Comparison of ENCODE assay signal across 8 cellular contexts in the genomic region with DNA sequence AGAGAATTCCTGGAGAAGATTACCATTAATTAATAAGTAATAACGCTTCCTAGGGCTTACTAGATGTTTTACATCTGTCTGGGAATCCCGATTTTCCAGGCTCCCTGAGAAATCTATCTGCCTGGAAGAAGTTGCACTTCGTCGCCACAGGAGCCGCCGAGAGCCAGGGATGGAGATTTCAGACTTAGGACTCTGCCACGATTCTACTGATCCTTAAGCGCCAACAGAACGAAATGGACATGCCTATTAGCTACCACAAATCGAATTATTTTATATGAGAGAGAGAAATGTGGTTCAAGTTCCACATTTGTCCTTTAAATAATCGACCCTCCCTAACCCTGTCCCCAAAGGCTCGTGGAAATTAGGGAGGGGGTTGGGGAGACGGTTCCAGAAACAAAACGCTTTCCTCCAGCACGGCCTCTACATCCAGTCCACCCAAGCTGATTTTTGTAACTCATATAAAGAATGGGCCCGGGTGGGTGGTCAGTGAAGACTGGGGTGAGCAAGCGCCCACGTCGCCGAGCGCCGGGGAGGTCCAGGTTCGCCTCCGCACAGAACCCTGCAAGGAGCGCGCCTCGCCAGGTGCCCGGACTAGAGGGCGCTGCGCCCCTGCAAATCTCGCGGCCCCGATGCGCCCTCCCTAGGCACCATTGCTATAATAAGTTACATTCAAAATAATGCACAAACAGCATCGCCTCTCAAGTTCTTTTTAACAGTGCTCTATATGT. TPM values are rescaled to one million over a fixed set of nuclear protein-coding genes. Genes with fewer than 3 reads are reported as not detected.
DNase-seq lines count a peak whose midpoint lies in the region; ATAC-seq and TF ChIP-seq lines count a peak whose summit lies in the region.

No MANE protein-coding gene starts in this region.

- H3K4me3 ChIP-seq in AG10803 (ENCODE audit: low read length) (peak overlapping the region; percentile 96), SJSA1 (peak overlapping the region; percentile 74)

- no peaks in the 10 kb centered on the region for H3K36me3 Mint-ChIP-seq in mesothelial cell of epicardium
- no peaks in the 10 kb centered on the region for H3K36me3 Mint-ChIP-seq in T-cell

- TF ChIP-seq CTCF in AG10803 (conservative IDR thresholded peaks at IDR 0.05; ENCODE audit: low read length) = peak; percentile 70
- peak; percentile 63 for TF ChIP-seq CTCF in mesothelial cell of epicardium (IDR thresholded peaks at IDR 0.05; ENCODE audit: unreplicated experiment)

- H3K27ac Mint-ChIP-seq in mesothelial cell of epicardium (peak overlapping the region; percentile 98), T-cell (no peak overlapping the region)

- peak; percentile 86 for DNase-seq in AG10803 (ENCODE audit: low read depth)
- peak; percentile 36 for DNase-seq in HEK293T (ENCODE audit: extremely low spot score)
- peak; percentile 95 for DNase-seq in SJSA1 (ENCODE audit: low read depth in 1 of 2, low spot score in 2 of 2)
- DNase-seq in erythroblast (lab: John Stamatoyannopoulos, UW) = peak; percentile 82 to 83
- DNase-seq in mesothelial cell of epicardium (ENCODE audit: low spot score in 2 of 2, unreplicated experiment in 2 of 2) = peak; percentile 60 to 81
- DNase-seq in ureter (ENCODE audit: low spot score) = peak; percentile 84
- no peak for DNase-seq in T-cell
- no peak for DNase-seq in NCI-H2227 (lab: John Stamatoyannopoulos, UW; ENCODE audit: unreplicated experiment)

- CTCF ChIA-PET in HEK293T (lab: Yijun Ruan, JAX) = interaction anchor here (0.8 to 2.1 kb wide), 7 partner anchors 9 to 222 kb away, joined by 3 to 4 read pairs (median 3); no protein-coding TSS in a partner anchor
- CTCF ChIA-PET in T-cell (lab: Charles Lee) = no interaction called here

- H3K36me3 ChIP-seq in SJSA1 = peaks cover 58% of the 10 kb centered on the region

- H3K4me1 ChIP-seq in SJSA1 (replicated peaks) = peaks cover 32% of the 10 kb centered on the region

- H3K4me3 Mint-ChIP-seq in mesothelial cell of epicardium = peak overlapping the region; percentile 98
- H3K4me3 Mint-ChIP-seq in T-cell = peak overlapping the region in 1 of 3 donors; percentile 46

- H3K27me3 Mint-ChIP-seq in mesothelial cell of epicardium (ENCODE audit: low read depth) (no peaks in the 10 kb centered on the region), T-cell (peaks cover 43 to 59% of the 10 kb centered on the region in 2 donors)

- H3K4me1 Mint-ChIP-seq in mesothelial cell of epicardium (peaks cover 29% of the 10 kb centered on the region), T-cell (peaks cover 0 to 23% (median 21%) of the 10 kb centered on the region in 3 donors)

- no peaks in the 10 kb centered on the region for H3K9me3 ChIP-seq in SJSA1 (replicated peaks)

- ATAC-seq in T-cell (replicated peaks in 1 of 4) = no peak

- POLR2A ChIA-PET in HEK293T (lab: Yijun Ruan, JAX) (interaction anchor here (0.9 to 1.5 kb wide), 4 partner anchors 12 to 104 kb away, joined by 3 read pairs; no protein-coding TSS in a partner anchor), T-cell (lab: Charles Lee) (no interaction called here)

- H3K9me3 Mint-ChIP-seq in mesothelial cell of epicardium (no peaks in the 10 kb centered on the region), T-cell (peaks cover 0 to 4% (median 0%) of the 10 kb centered on the region in 3 donors)

- H3K27me3 ChIP-seq in SJSA1 (replicated peaks) = no peaks in the 10 kb centered on the region

- peak; percentile 1 for TF ChIP-seq POLR2A in erythroblast (IDR thresholded peaks at IDR 0.05; ENCODE audit: low read length)

- H3K27ac ChIP-seq in SJSA1 = peak overlapping the region; percentile 95

TF ChIP-seq in HEK293T, 16 proteins besides CTCF, POLR2A, EP300 and RAD21:
- TF ChIP-seq TARDBP (IDR thresholded peaks at IDR 0.05) (no peak), HDGF (IDR thresholded peaks at IDR 0.05; ENCODE audit: borderline replicate concordance) (no peak), ELF4 (IDR thresholded peaks at IDR 0.05) (no peak), BHLHE40 (IDR thresholded peaks at IDR 0.05; ENCODE audit: borderline replicate concordance) (no peak), SUZ12 (IDR thresholded peaks at IDR 0.05) (no peak), L3MBTL2 (conservative IDR thresholded peaks at IDR 0.05) (no peak), FOXM1 (IDR thresholded peaks at IDR 0.05; ENCODE audit: borderline replicate concordance) (no peak), ARNT (IDR thresholded peaks at IDR 0.05) (no peak), LEF1 (IDR thresholded peaks at IDR 0.05; ENCODE audit: borderline replicate concordance) (no peak), FOXK2 (IDR thresholded peaks at IDR 0.05) (no peak), CTBP1 (IDR thresholded peaks at IDR 0.05; ENCODE audit: borderline replicate concordance) (no peak), FOXA1 (IDR thresholded peaks at IDR 0.05) (no peak), ZNF384 (IDR thresholded peaks at IDR 0.05) (no peak), SP1 (IDR thresholded peaks at IDR 0.05) (no peak), NFRKB (IDR thresholded peaks at IDR 0.05) (no peak)
- TF ChIP-seq, protein P1, sequence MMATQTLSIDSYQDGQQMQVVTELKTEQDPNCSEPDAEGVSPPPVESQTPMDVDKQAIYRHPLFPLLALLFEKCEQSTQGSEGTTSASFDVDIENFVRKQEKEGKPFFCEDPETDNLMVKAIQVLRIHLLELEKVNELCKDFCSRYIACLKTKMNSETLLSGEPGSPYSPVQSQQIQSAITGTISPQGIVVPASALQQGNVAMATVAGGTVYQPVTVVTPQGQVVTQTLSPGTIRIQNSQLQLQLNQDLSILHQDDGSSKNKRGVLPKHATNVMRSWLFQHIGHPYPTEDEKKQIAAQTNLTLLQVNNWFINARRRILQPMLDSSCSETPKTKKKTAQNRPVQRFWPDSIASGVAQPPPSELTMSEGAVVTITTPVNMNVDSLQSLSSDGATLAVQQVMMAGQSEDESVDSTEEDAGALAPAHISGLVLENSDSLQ (IDR thresholded peaks at IDR 0.05) = no peak

RNA-seq across cellular contexts. Expression of gene FAT1, which starts 1.9 kb away (rescaled TPM):
- total RNA-seq in SJSA1 (2014; rRNA removed; shearing (Covaris generic)) = 338 and 483 TPM in 2 replicates
- total RNA-seq in mesothelial cell of epicardium (211 to 224 TPM (median 224 TPM) in 3 replicates), ureter (185 TPM), T-cell (1 to 10 TPM in 3 of 5 donors, not detected in 2; 1.0 to 1.5 (median 1.5) TPM)

Comparison
In these comparisons a context has a peak if more than half of its experiments do, and no peak if none do; other contexts are left out.
1. DNase-seq: peak in AG10803 (single experiment), HEK293T (single experiment), SJSA1 (2 of 2), erythroblast (2 of 2), mesothelial cell of epicardium (2 of 2) and ureter (single experiment); none in T-cell (0 of 34) and NCI-H2227 (single experiment).
2. RNA of gene FAT1, which starts 1.9 kb away (total RNA-seq): 338 to 483 TPM in SJSA1, 211 to 224 TPM in mesothelial cell of epicardium and 185 TPM in ureter (single experiment); 1.0 to 1.5 TPM in T-cell; every median in the first group is over 10 times any median in the second.